ENCODE assay signal across 1 cellular context in genomic region chr11:78039919-78040671, GRCh38.
TF ChIP-seq lines count a peak whose summit lies in the region.

No MANE protein-coding gene starts in this region.

TF ChIP-seq in HepG2, 621 proteins besides CTCF, POLR2A, EP300 and RAD21 (continues in another document):
- TF ChIP-seq SOX6 (IDR thresholded peaks at IDR 0.05) (no peak), SOX6 (CRISPR knock-in tag; IDR thresholded peaks at IDR 0.05) (peak; percentile 56), HNF4A (CRISPR knock-in tag; IDR thresholded peaks at IDR 0.05) (peak; percentile 59; the same call in 1 of the 2 replicates), KAT8 (CRISPR knock-in tag; IDR thresholded peaks at IDR 0.05) (peak; percentile 66; the same call in 1 of the 2 replicates), TBX2 (CRISPR knock-in tag; IDR thresholded peaks at IDR 0.05; ENCODE audit: borderline replicate concordance) (0 out of 2 replicates have a peak, but pooled peaks have one; percentile 36), FOXO4 (CRISPR knock-in tag; conservative IDR thresholded peaks at IDR 0.05) (no peak), ARID5B (CRISPR knock-in tag; IDR thresholded peaks at IDR 0.05) (peak; percentile 86), ZNF460 (CRISPR knock-in tag; IDR thresholded peaks at IDR 0.05; ENCODE audit: borderline replicate concordance) (no peak), HMG20A (CRISPR knock-in tag; IDR thresholded peaks at IDR 0.05; ENCODE audit: borderline replicate concordance) (peak; percentile 50; the same call in 1 of the 2 replicates), AHDC1 (CRISPR knock-in tag; IDR thresholded peaks at IDR 0.05; ENCODE audit: borderline replicate concordance) (peak; percentile 48; the same call in 1 of the 2 replicates), ELF4 (CRISPR knock-in tag; IDR thresholded peaks at IDR 0.05; ENCODE audit: borderline replicate concordance) (0 out of 2 replicates have a peak, but pooled peaks have one; percentile 33), FOXP4 (CRISPR knock-in tag; IDR thresholded peaks at IDR 0.05) (peak; percentile 57), BCL6 (CRISPR knock-in tag; IDR thresholded peaks at IDR 0.05) (peak; percentile 40), ZNF660 (CRISPR knock-in tag; IDR thresholded peaks at IDR 0.05; ENCODE audit: borderline replicate concordance, low read depth) (no peak), ZSCAN12 (CRISPR knock-in tag; IDR thresholded peaks at IDR 0.05) (no peak), KMT2B (CRISPR knock-in tag; IDR thresholded peaks at IDR 0.05) (peak; percentile 50; the same call in 1 of the 2 replicates), ZNF580 (CRISPR knock-in tag; IDR thresholded peaks at IDR 0.05; ENCODE audit: borderline replicate concordance, low read depth) (peak; percentile 52; the same call in 1 of the 2 replicates), ZNF318 (CRISPR knock-in tag; IDR thresholded peaks at IDR 0.05) (no peak), BHLHE40 (IDR thresholded peaks at IDR 0.05; ENCODE audit: low read length) (no peak), YY1 (IDR thresholded peaks at IDR 0.05; ENCODE audit: insufficient read depth, insufficient replicate concordance, low read depth, low read length) (peak; percentile 48), ZMYM3 (CRISPR knock-in tag; IDR thresholded peaks at IDR 0.05) (peak; percentile 79), ZNF556 (CRISPR knock-in tag; IDR thresholded peaks at IDR 0.05; ENCODE audit: borderline replicate concordance) (peak; percentile 46; the same call in 1 of the 2 replicates), YEATS4 (CRISPR knock-in tag; IDR thresholded peaks at IDR 0.05; ENCODE audit: borderline replicate concordance) (peak; percentile 34; the same call in 1 of the 2 replicates), ZBTB7B (CRISPR knock-in tag; IDR thresholded peaks at IDR 0.05) (peak; percentile 69), FOXK2 (IDR thresholded peaks at IDR 0.05) (peak; percentile 52; the same call in 1 of the 2 replicates), ZNF878 (CRISPR knock-in tag; IDR thresholded peaks at IDR 0.05) (0 out of 2 replicates have a peak, but pooled peaks have one; percentile 50), FOXA3 (CRISPR knock-in tag; IDR thresholded peaks at IDR 0.05) (peak; percentile 39; the same call in 1 of the 2 replicates), POLR2G (IDR thresholded peaks at IDR 0.05; ENCODE audit: low read depth, low read length) (peak; percentile 70), ZNF605 (CRISPR knock-in tag; IDR thresholded peaks at IDR 0.05) (peak; percentile 44; the same call in 1 of the 2 replicates), ZNF430 (CRISPR knock-in tag; IDR thresholded peaks at IDR 0.05) (0 out of 2 replicates have a peak, but pooled peaks have one; percentile 31), HNF1B (CRISPR knock-in tag; IDR thresholded peaks at IDR 0.05) (no peak; the same call in 1 of the 2 replicates), ZFP37 (CRISPR knock-in tag; IDR thresholded peaks at IDR 0.05; ENCODE audit: borderline replicate concordance) (0 out of 2 replicates have a peak, but pooled peaks have one; percentile 26), MTA1 (CRISPR knock-in tag; IDR thresholded peaks at IDR 0.05; ENCODE audit: borderline replicate concordance) (peak; percentile 34; the same call in 1 of the 2 replicates), ZNF780A (CRISPR knock-in tag; IDR thresholded peaks at IDR 0.05) (no peak)
